8 cellular contexts compared by ENCODE assay signal in genomic region chr17:27455914-27456680, GRCh38. TPM values are rescaled to one million over a fixed set of nuclear protein-coding genes. Genes with fewer than 3 reads are reported as not detected.
DNase-seq lines count a peak whose midpoint lies in the region; ATAC-seq and TF ChIP-seq lines count a peak whose summit lies in the region.

Gene KSR1, plus strand, starts transcription at chr17:27456448. Its CDS starts 196 bp downstream, at chr17:27456644.

- TF ChIP-seq CTCF in adrenal gland (IDR thresholded peaks at IDR 0.05) (peak in 5 of 6 experiments; percentile 20 to 45 (median 36)), psoas muscle (IDR thresholded peaks at IDR 0.05) (peak; percentile 14)

- H3K36me3 ChIP-seq in HAP-1 (replicated peaks) (no peaks in the 10 kb centered on the region), adrenal gland (replicated peaks in 1 of 2) (no peaks in the 10 kb centered on the region), psoas muscle (ENCODE audit: insufficient read depth in 1 of 2, low read depth in 1 of 2) (no peaks in the 10 kb centered on the region), urinary bladder (ENCODE audit: insufficient read depth) (no peaks in the 10 kb centered on the region)

- H3K4me3 ChIP-seq in HAP-1 (peak within 1 kb of the TSS; percentile 60), adrenal gland (peak within 1 kb of the TSS; percentile 71 to 91 (median 87)), psoas muscle (peak within 1 kb of the TSS; percentile 87), urinary bladder (ENCODE audit: low read depth, low read length) (peak within 1 kb of the TSS; percentile 83)

- 0 to 6% (median 1%) methylated on average over 3 to 88 of the region's 88 CpGs for WGBS in adrenal gland, 4 donors
- 0 to 1% (median 0%) methylated on average over 48 to 88 of the region's 88 CpGs for WGBS in psoas muscle, 3 donors
- WGBS in urinary bladder: under 1% methylated on average over 87 of the region's 88 CpGs

- ATAC-seq in left ventricle myocardium superior: peak; percentile 96
- peak; percentile 94 to 96 (median 96) for ATAC-seq in psoas muscle

- H3K27me3 ChIP-seq in HAP-1 (ENCODE audit: low read depth) (no peaks in the 10 kb centered on the region), adrenal gland (no peaks in the 10 kb centered on the region), psoas muscle (ENCODE audit: insufficient read depth in 3 of 3, low read length in 2 of 3) (no peaks in the 10 kb centered on the region)

- intact Hi-C loops in T-helper 1 cell treated with Interleukin-12 subunit alpha and Interleukin-12 subunit beta and Interleukin-4 antibody, amounts not matched to agents 30 ng/mL and 1 ng/mL, for 36 hours (cut with micrococcal nuclease): loop anchor here (1.0 to 2.0 kb wide), 10 partner anchors 10 to 195 kb away; partner anchors contain the start of gene WSB1
- intact Hi-C loops in adrenal gland (cut with DNase I) (loop anchor here (2.0 to 10.0 kb wide), 4 partner anchors 69 to 143 kb away; no protein-coding TSS in a partner anchor), left ventricle myocardium superior (cut with micrococcal nuclease) (no loop called here), psoas muscle (cut with DNase I) (loop anchor here (5.0 to 10.0 kb wide), 6 partner anchors 36 to 889 kb away; partner anchors contain the start of gene WSB1 (in 1 of the 2))

- H3K4me1 ChIP-seq in HAP-1: peaks cover 12% of the 10 kb centered on the region
- peaks cover 9 to 32% of the 10 kb centered on the region in 2 donors for H3K4me1 ChIP-seq in adrenal gland (replicated peaks in 1 of 2)
- peaks cover 7% of the 10 kb centered on the region for H3K4me1 ChIP-seq in psoas muscle
- H3K4me1 ChIP-seq in urinary bladder (ENCODE audit: insufficient read depth): no peaks in the 10 kb centered on the region

- peak; percentile 4 for DNase-seq in GF-D8 (lab: John Stamatoyannopoulos, UW)
- peak; percentile 73 to 90 for DNase-seq in HAP-1 (ENCODE audit: low spot score in 2 of 2)
- DNase-seq in NAMALWA (ENCODE audit: low spot score): peak; percentile 80
- peak; percentile 76 to 89 (median 87) for DNase-seq in adrenal gland
- peak; percentile 89 for DNase-seq in left ventricle myocardium superior
- peak; percentile 85 to 87 for DNase-seq in psoas muscle

- peak; percentile 79 to 87 for TF ChIP-seq POLR2A in adrenal gland (IDR thresholded peaks at IDR 0.05)

- H3K9me3 ChIP-seq in HAP-1 (no peaks in the 10 kb centered on the region), adrenal gland (replicated peaks in 1 of 3) (no peaks in the 10 kb centered on the region), psoas muscle (no peaks in the 10 kb centered on the region)

- H3K27ac ChIP-seq in adrenal gland: peak within 1 kb of the TSS; percentile 59 to 84 (median 82)
- peak within 1 kb of the TSS; percentile 74 for H3K27ac ChIP-seq in psoas muscle
- peak within 1 kb of the TSS; percentile 59 for H3K27ac ChIP-seq in urinary bladder (ENCODE audit: low read depth)

- in situ Hi-C loops in HAP-1 (cut with MboI; ENCODE audit: low sequenced_read_pairs): loop anchor here (5.0 to 25.0 kb wide), 2 partner anchors 146 to 219 kb away; no protein-coding TSS in a partner anchor

RNA-seq across cellular contexts. Expression of gene KSR1, which starts in this region (rescaled TPM):
- total RNA-seq in T-helper 1 cell treated with Interleukin-12 subunit alpha and Interleukin-12 subunit beta and Interleukin-4 antibody, amounts not matched to agents 30 ng/mL and 1 ng/mL, for 36 hours: 133 and 134 TPM in 2 replicates
- total RNA-seq in adrenal gland (10 to 100 TPM; 16.0 to 50.4 (median 38.5) TPM), left ventricle myocardium superior (10.2 TPM), psoas muscle (10 to 100 TPM; 46.5 to 93.0 (median 70.7) TPM), urinary bladder (27.3 TPM)
- polyA plus RNA-seq in adrenal gland (10 to 100 TPM; 38.0 to 45.0 (median 39.1) TPM), psoas muscle (10 to 100 TPM in 2 of 3 donors, 1 to 10 TPM in 1; 7.8 to 14.5 (median 12.9) TPM), urinary bladder (22.7 TPM)

Comparison
In these comparisons a context has a peak if more than half of its experiments do, and no peak if none do; other contexts are left out.
1. Peak in every context shown above with its lines: DNase-seq, ATAC-seq, H3K4me3 ChIP-seq and H3K27ac ChIP-seq.
2. DNase-seq: peak in every context shown above with its lines; median percentile 89 in left ventricle myocardium superior; 87 in adrenal gland; 86 in psoas muscle; 82 in HAP-1; 80 in NAMALWA; 4 in GF-D8.